ENCODE assay signal across 21 cellular contexts in the genomic region with DNA sequence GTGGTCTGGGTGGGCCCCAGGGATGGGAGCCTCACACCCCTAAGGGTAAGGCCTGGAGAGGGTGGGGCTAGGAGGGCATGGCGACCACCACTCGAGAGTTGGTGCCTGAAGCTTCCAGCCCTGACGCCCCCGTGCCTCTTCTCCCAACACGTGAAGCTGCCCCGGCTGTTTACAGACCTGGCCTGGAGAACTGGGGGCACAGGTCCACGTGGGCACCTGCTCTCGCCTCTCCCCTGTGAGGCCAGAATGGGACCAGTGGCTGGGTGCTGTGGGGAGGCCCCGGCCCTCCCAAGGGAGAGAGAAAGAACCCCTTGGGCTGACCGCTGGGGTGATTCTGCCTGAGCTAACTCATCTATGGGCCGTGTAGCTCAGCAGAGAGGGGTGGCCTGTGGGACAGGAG.
"Had no signal": no experiment of that assay in that cellular context is flagged by ENCODE, and none has a peak within 500 bp of the region (broad histone marks: within the 10 kb centered on the region; RNA-seq: fewer than 3 reads in every experiment).

No MANE protein-coding gene starts in this region.

- H3K36me3 Mint-ChIP-seq: memory B cell, WTC11 had no signal

- H3K9me3 Mint-ChIP-seq: memory B cell; nephron; T-helper 1 cell treated with Interleukin-12 subunit alpha and Interleukin-12 subunit beta and Interleukin-4 antibody, amounts not matched to agents 30 μg/mL and 1 μg/mL, for 36 hours; WTC11 had no signal

- FAIRE-seq: islet of Langerhans had no signal

- DNase-seq: activated naive CD4-positive, alpha-beta T cell treated with Interleukin-2 at 50 U/mL for 16 hours; activated T-cell treated with anti-CD3 and anti-CD28 coated beads, Interleukin-2, amount 50 U/mL, for 1 hour; amygdala; effector CD8-positive, alpha-beta T cell; esophagus squamous epithelium; left cardiac atrium; nucleus accumbens; stimulated activated CD4-positive, alpha-beta T cell treated with anti-CD3 and anti-CD28 coated beads, Interleukin-4, amount 100 ng/mL, for 1 hour; stimulated activated naive CD4-positive, alpha-beta T cell; T1000 had no signal

- H3K27ac ChIP-seq: esophagus squamous epithelium, gastroesophageal sphincter, heart left ventricle, parathyroid adenoma, right lobe of liver, thoracic aorta, upper lobe of left lung had no signal

- H3K9me3 ChIP-seq: esophagus squamous epithelium, gastroesophageal sphincter, heart left ventricle, right lobe of liver, thoracic aorta, upper lobe of left lung had no signal

- H3K4me3 Mint-ChIP-seq: memory B cell; nephron; T-helper 1 cell treated with Interleukin-12 subunit alpha and Interleukin-12 subunit beta and Interleukin-4 antibody, amounts not matched to agents 30 μg/mL and 1 μg/mL, for 36 hours; WTC11 had no signal

- ATAC-seq: gastroesophageal sphincter, heart left ventricle, left cardiac atrium, right lobe of liver, WTC11 had no signal

- H3K27ac Mint-ChIP-seq: memory B cell; nephron; T-helper 1 cell treated with Interleukin-12 subunit alpha and Interleukin-12 subunit beta and Interleukin-4 antibody, amounts not matched to agents 30 μg/mL and 1 μg/mL, for 36 hours; WTC11 had no signal

- H3K36me3 ChIP-seq: esophagus squamous epithelium, gastroesophageal sphincter, heart left ventricle, right lobe of liver, thoracic aorta, upper lobe of left lung had no signal

- H3K27me3 ChIP-seq: right lobe of liver, upper lobe of left lung had no signal

- H3K4me1 ChIP-seq: esophagus squamous epithelium, gastroesophageal sphincter, parathyroid adenoma, right lobe of liver, upper lobe of left lung had no signal

- H3K4me3 ChIP-seq: esophagus squamous epithelium, gastroesophageal sphincter, heart left ventricle, right lobe of liver, thoracic aorta, upper lobe of left lung had no signal

- H3K4me1 Mint-ChIP-seq: memory B cell had no signal
